Comparison of ENCODE assay signal across 8 cellular contexts in genomic region chr5:10111575-10111974, GRCh38.
A peak's percentile ranks its signal among the peaks of the same experiment; 100 is the strongest.
DNase-seq lines count a peak whose midpoint lies in the region; ATAC-seq and TF ChIP-seq lines count a peak whose summit lies in the region.

No MANE protein-coding gene starts in this region.

- no peak overlapping the region for H3K4me3 ChIP-seq in HL-60 (replicated peaks; ENCODE audit: insufficient read depth, low read length)
- no peak overlapping the region for H3K4me3 ChIP-seq in iPS DF 6.9 (ENCODE audit: low read length)

- ATAC-seq in SK-N-SH treated with all-trans-retinoic acid at 6 μM for 48 hours: peak; percentile 87
- no peak for ATAC-seq in HG02623 (IDR thresholded peaks at IDR 0.05; ENCODE audit: unreplicated experiment)
- no peak for ATAC-seq in HG03439 (IDR thresholded peaks at IDR 0.05; ENCODE audit: unreplicated experiment)

- no peaks in the 10 kb centered on the region for H3K4me1 ChIP-seq in iPS DF 6.9 (ENCODE audit: control insufficient read depth, insufficient read depth, low read length)

- no peaks in the 10 kb centered on the region for H3K27me3 ChIP-seq in HL-60 (ENCODE audit: insufficient read depth, poor library complexity, severe bottlenecking)
- H3K27me3 ChIP-seq in iPS DF 6.9 (ENCODE audit: control insufficient read depth, insufficient read depth, low read length): no peaks in the 10 kb centered on the region

- WGBS in iPS DF 6.9 (ENCODE audit: insufficient coverage, insufficient read length): no CpG with 5 or more reads among the region's 8 CpGs

- H3K27ac ChIP-seq in HL-60 (replicated peaks): no peak overlapping the region
- no peak overlapping the region for H3K27ac ChIP-seq in iPS DF 6.9 (ENCODE audit: low read length)

- peak; percentile 13 for DNase-seq in DMS53 (lab: John Stamatoyannopoulos, UW)
- no peak for DNase-seq in DMS53 treated with DMSO at 0.1 percent for 48 hours (lab: John Stamatoyannopoulos, UW; ENCODE audit: unreplicated experiment)
- DNase-seq in HL-60 (ENCODE audit: low read depth in 1 of 2, low spot score in 1 of 2): peak; percentile 0 to 31
- DNase-seq in iPS DF 6.9 (ENCODE audit: low read depth, low spot score): peak; percentile 66
- DNase-seq in mesenteric fat pad (ENCODE audit: low spot score): no peak

- no peaks in the 10 kb centered on the region for H3K36me3 ChIP-seq in iPS DF 6.9 (ENCODE audit: control insufficient read depth, insufficient read depth, low read length)

- no peak for TF ChIP-seq CTCF in HL-60 (IDR thresholded peaks at IDR 0.05; ENCODE audit: insufficient read depth, low read length)

- H3K9me3 ChIP-seq in iPS DF 6.9 (ENCODE audit: control insufficient read depth, insufficient read depth, low read length): no peaks in the 10 kb centered on the region

TF ChIP-seq in SK-N-SH treated with all-trans-retinoic acid at 6 μM for 48 hours, 23 proteins besides CTCF, POLR2A, EP300 and RAD21:
- no peak for TF ChIP-seq TCF4 (CRISPR knock-in tag; IDR thresholded peaks at IDR 0.05; ENCODE audit: borderline replicate concordance)
- TF ChIP-seq POU6F1 (CRISPR knock-in tag; IDR thresholded peaks at IDR 0.05; ENCODE audit: borderline replicate concordance, low read depth): no peak
- TF ChIP-seq TOX (CRISPR knock-in tag; IDR thresholded peaks at IDR 0.05; ENCODE audit: borderline replicate concordance): no peak
- no peak for TF ChIP-seq ZFP30 (CRISPR knock-in tag; IDR thresholded peaks at IDR 0.05)
- TF ChIP-seq CSRNP3 (CRISPR knock-in tag; IDR thresholded peaks at IDR 0.05): no peak
- no peak for TF ChIP-seq PATZ1 (CRISPR knock-in tag; IDR thresholded peaks at IDR 0.05; ENCODE audit: borderline replicate concordance)
- no peak for TF ChIP-seq SNAI2 (CRISPR knock-in tag; IDR thresholded peaks at IDR 0.05)
- no peak for TF ChIP-seq ZFP3 (CRISPR knock-in tag; IDR thresholded peaks at IDR 0.05)

Comparison
In these comparisons a context has a peak if more than half of its experiments do, and no peak if none do; other contexts are left out.
1. DNase-seq: peak in DMS53 (single experiment), HL-60 (2 of 2) and iPS DF 6.9 (single experiment); none in DMS53 treated with DMSO at 0.1 percent for 48 hours (single experiment) and mesenteric fat pad (single experiment).